ENCODE assay signal across 8 cellular contexts in the genomic region with DNA sequence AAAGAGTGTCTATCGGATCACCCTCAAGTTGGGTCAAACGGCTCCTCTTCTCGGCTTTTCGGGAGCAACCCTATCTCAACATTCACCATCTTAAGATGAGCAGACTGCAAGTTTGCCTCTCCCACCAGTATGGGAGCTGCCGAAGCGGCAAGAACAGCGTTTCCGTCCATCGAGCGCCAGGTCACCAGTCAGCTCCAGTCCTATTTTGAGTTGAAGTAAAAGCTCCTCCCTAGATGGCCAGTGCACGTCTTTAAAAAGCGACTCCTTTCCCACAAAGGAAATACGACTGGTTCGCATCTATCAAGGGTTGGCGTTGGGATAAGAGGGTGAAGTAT. TPM values are rescaled to one million over a fixed set of nuclear protein-coding genes. Genes with fewer than 3 reads are reported as not detected.
DNase-seq lines count a peak whose midpoint lies in the region; ATAC-seq and TF ChIP-seq lines count a peak whose summit lies in the region.

No MANE protein-coding gene starts in this region.

- peak overlapping the region; percentile 93 for H3K27ac Mint-ChIP-seq in neural progenitor cell

- peaks cover 29% of the 10 kb centered on the region for H3K4me1 ChIP-seq in BLaER1
- H3K4me1 ChIP-seq in neural progenitor cell: peaks cover 20% of the 10 kb centered on the region

- peaks cover 2% of the 10 kb centered on the region for H3K36me3 Mint-ChIP-seq in neural progenitor cell

- H3K79me2 ChIP-seq in neural progenitor cell (ENCODE audit: low read depth): peaks cover 62% of the 10 kb centered on the region

- no peaks in the 10 kb centered on the region for H3K9me3 Mint-ChIP-seq in neural progenitor cell

- H3F3A ChIP-seq in neural progenitor cell (ENCODE audit: low read depth): peaks cover 29% of the 10 kb centered on the region

- peak overlapping the region; percentile 98 for H3K4me3 Mint-ChIP-seq in neural progenitor cell

- H3K36me3 ChIP-seq in BLaER1: no peaks in the 10 kb centered on the region; the same call in 1 of the 2 replicates
- no peaks in the 10 kb centered on the region for H3K36me3 ChIP-seq in neural progenitor cell

- no peak for TF ChIP-seq CTCF in neural progenitor cell (IDR thresholded peaks at IDR 0.05)

- no peaks in the 10 kb centered on the region for H3K27me3 Mint-ChIP-seq in neural progenitor cell (ENCODE audit: insufficient read depth, low read depth)

- DNase-seq in T-helper 1 cell: peak in 3 of 5 donors; percentile 12 to 53 (median 38)
- DNase-seq in epithelial cell of prostate (ENCODE audit: low read depth, low spot score): no peak
- no peak for DNase-seq in neural progenitor cell (ENCODE audit: low spot score)
- DNase-seq in SHP77 treated with DMSO at 0.1 percent for 48 hours (lab: John Stamatoyannopoulos, UW): no peak
- DNase-seq in cerebellar cortex (ENCODE audit: low spot score): no peak

- H3K4me3 ChIP-seq in BLaER1 (peak overlapping the region; percentile 85), neural progenitor cell (peak overlapping the region; percentile 89)

- ATAC-seq in GM19025 (IDR thresholded peaks at IDR 0.05; ENCODE audit: low read depth, unreplicated experiment) (peak; percentile 56), HG03103 (IDR thresholded peaks at IDR 0.05; ENCODE audit: low read depth, unreplicated experiment) (peak; percentile 65)

- H4K20me1 ChIP-seq in BLaER1 (peaks cover 44% of the 10 kb centered on the region), neural progenitor cell (ENCODE audit: low read depth) (peaks cover 29% of the 10 kb centered on the region)

- H3K9me3 ChIP-seq in BLaER1 (no peaks in the 10 kb centered on the region), neural progenitor cell (ENCODE audit: low read depth) (no peaks in the 10 kb centered on the region)

- H3K4me2 ChIP-seq in BLaER1 (peak overlapping the region; percentile 88), neural progenitor cell (peak overlapping the region; percentile 100)

- peak overlapping the region; percentile 67 for H2AFZ ChIP-seq in neural progenitor cell (replicated peaks)

- H3K27ac ChIP-seq in BLaER1: peak overlapping the region; percentile 93
- H3K27ac ChIP-seq in epithelial cell of prostate: peak overlapping the region; percentile 99
- H3K27ac ChIP-seq in neural progenitor cell: peak overlapping the region; percentile 90

- peak overlapping the region; percentile 97 for H3K9ac ChIP-seq in BLaER1
- peak overlapping the region; percentile 77 for H3K9ac ChIP-seq in neural progenitor cell

- peaks cover 24% of the 10 kb centered on the region for H3K4me1 Mint-ChIP-seq in neural progenitor cell

- H3K27me3 ChIP-seq in BLaER1: no peaks in the 10 kb centered on the region
- H3K27me3 ChIP-seq in neural progenitor cell: no peaks in the 10 kb centered on the region

RNA-seq across cellular contexts. Expression of a gene that starts 0.4 kb away (rescaled TPM):
- total RNA-seq in neural progenitor cell (ENCODE audit: low replicate concordance): 148 and 232 TPM in 2 replicates

RNA-seq across cellular contexts. Expression of a gene that starts 37.5 kb away (rescaled TPM):
- total RNA-seq in neural progenitor cell (ENCODE audit: low replicate concordance): 1.7 and 2.2 TPM in 2 replicates

Comparison
In these comparisons a context has a peak if more than half of its experiments do, and no peak if none do; other contexts are left out.
1. DNase-seq: peak in T-helper 1 cell (3 of 5); none in epithelial cell of prostate (single experiment), neural progenitor cell (single experiment), SHP77 treated with DMSO at 0.1 percent for 48 hours (single experiment) and cerebellar cortex (single experiment).
2. Peak in every context shown above with its lines, with median percentiles within 50 percentile points of each other: H3K27ac ChIP-seq.